ENCODE assay signal across 15 cellular contexts in the genomic region with DNA sequence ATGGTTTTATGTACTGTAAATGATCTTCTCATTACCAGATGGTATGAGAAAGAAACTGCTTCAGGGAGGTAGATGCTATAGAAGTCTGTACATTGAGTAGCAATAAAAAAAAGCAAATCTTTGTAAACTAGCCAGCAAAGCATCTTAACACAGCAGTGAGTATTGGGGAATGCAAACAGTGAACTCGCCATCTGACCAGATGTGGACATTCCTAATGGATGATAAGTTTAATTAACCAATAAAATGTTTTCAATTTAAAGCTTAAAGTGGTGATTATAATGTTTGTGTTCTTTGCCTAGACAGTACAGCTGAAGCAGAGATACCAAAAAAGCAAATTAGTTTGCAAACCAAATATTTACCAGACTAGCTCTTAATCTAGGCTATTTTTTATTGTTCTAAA.
"Had no signal": no experiment of that assay in that cellular context is flagged by ENCODE, and none has a peak within 500 bp of the region (broad histone marks: within the 10 kb centered on the region; RNA-seq: fewer than 3 reads in every experiment).

No MANE protein-coding gene starts in this region.

- H3K4me3 ChIP-seq: breast epithelium, esophagus squamous epithelium, stomach, thoracic aorta had no signal

- H3K27me3 ChIP-seq: breast epithelium, esophagus squamous epithelium, stomach had no signal

- ATAC-seq: activated CD4-positive, CD25-positive, alpha-beta regulatory T cell treated with anti-CD3 and anti-CD28 coated beads, Interleukin-2, amount 50 U/mL, for 24 hours; activated T-cell treated with anti-CD3 and anti-CD28 coated beads, Interleukin-2, amount 50 U/mL, for 72 hours; left ventricle myocardium superior had no signal

- DNase-seq: activated CD4-positive, alpha-beta memory T cell treated with anti-CD3 and anti-CD28 coated beads, Interleukin-2, amount 10 ng/mL, durations not matched to agents 7 days and 5 days; activated gamma-delta T cell treated with Interleukin-2 at 50 U/mL for 16 hours; activated naive CD8-positive, alpha-beta T cell treated with anti-CD3 and anti-CD28 coated beads for 36 hours; activated T-cell treated with anti-CD3 and anti-CD28 coated beads, Interleukin-2, amount 50 U/mL, for 72 hours; anterior cingulate cortex; esophagus squamous epithelium; hippocampal formation; left ventricle myocardium superior; mesendoderm; stimulated activated CD4-positive, alpha-beta T cell treated with anti-CD3 and anti-CD28 coated beads, Interleukin-15, amount 100 ng/mL, for 24 hours; stimulated activated CD4-positive, alpha-beta T cell treated with anti-CD3 and anti-CD28 coated beads, Interleukin-4, amount 100 ng/mL, for 4 hours; stomach had no signal

- H3K36me3 ChIP-seq: breast epithelium, esophagus squamous epithelium, stomach, thoracic aorta had no signal

- H3K9me3 ChIP-seq: breast epithelium, esophagus squamous epithelium, stomach, thoracic aorta had no signal

- H3K4me1 ChIP-seq: breast epithelium, esophagus squamous epithelium, stomach had no signal

- H3K27ac ChIP-seq: breast epithelium, esophagus squamous epithelium, stomach, thoracic aorta had no signal
